ENCODE assay signal across 15 cellular contexts in the genomic region with DNA sequence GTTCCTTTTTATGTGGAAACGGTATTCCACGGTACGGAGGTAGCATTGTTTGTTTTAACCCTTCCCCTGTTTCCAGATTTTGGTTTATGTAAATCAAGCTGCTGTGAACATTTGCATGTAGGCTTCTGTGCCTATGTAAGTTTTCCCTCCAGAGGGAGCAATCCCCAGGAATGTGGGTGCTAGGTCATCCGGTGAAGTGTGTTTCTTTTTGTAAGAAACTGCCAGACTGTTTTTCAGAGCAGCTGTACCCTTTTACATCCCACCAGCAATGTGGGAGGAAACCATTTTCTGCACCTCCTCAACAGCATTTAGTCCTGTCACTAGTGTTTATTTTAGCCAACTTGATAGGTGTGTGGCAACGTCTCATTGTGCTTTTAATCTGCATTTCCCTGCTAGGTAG.
"Had no signal": no experiment of that assay in that cellular context is flagged by ENCODE, and none has a peak within 500 bp of the region (broad histone marks: within the 10 kb centered on the region; RNA-seq: fewer than 3 reads in every experiment).

No MANE protein-coding gene starts in this region.

- H2AFZ ChIP-seq: hepatocyte had no signal

- ATAC-seq: activated T-helper 17 cell treated with anti-CD3 and anti-CD28 coated beads, Interleukin-2, amount 50 U/mL, for 72 hours; lower lobe of right lung; pancreas had no signal

- H3K4me2 ChIP-seq: hepatocyte had no signal

- H3K36me3 Mint-ChIP-seq: mesothelial cell of epicardium had no signal

- H3K27ac ChIP-seq: colonic mucosa, hepatocyte, lower lobe of right lung, pancreas, upper lobe of left lung had no signal

- H3K36me3 ChIP-seq: colonic mucosa, lower lobe of right lung, pancreas, upper lobe of left lung had no signal

- DNase-seq: activated CD4-positive, alpha-beta T cell treated with anti-CD3 and anti-CD28 coated beads for 48 hours; activated naive CD4-positive, alpha-beta T cell treated with anti-CD3 and anti-CD28 coated beads for 36 hours; colonic mucosa; effector CD8-positive, alpha-beta T cell; erythroblast; kidney glomerular epithelial cell; lower lobe of right lung; pancreas; stimulated activated CD4-positive, alpha-beta T cell treated with anti-CD3 and anti-CD28 coated beads, Interleukin-2, amount 100 ng/mL, for 48 hours; stimulated activated naive CD4-positive, alpha-beta T cell treated with Interleukin-2 at 50 U/mL for 16 hours; T1000; upper lobe of left lung had no signal

- H3K27me3 ChIP-seq: colonic mucosa, hepatocyte, pancreas, upper lobe of left lung had no signal

- H3K4me1 ChIP-seq: colonic mucosa, lower lobe of right lung, pancreas, upper lobe of left lung had no signal

- H3K9me3 Mint-ChIP-seq: activated naive CD4-positive, alpha-beta T cell treated with anti-CD3 and anti-CD28 coated beads for 36 hours had no signal

- H3K9me3 ChIP-seq: colonic mucosa, lower lobe of right lung, pancreas, upper lobe of left lung had no signal

- H3K4me1 Mint-ChIP-seq: mesothelial cell of epicardium had no signal

- H3K79me2 ChIP-seq: hepatocyte had no signal

- H3K4me3 Mint-ChIP-seq: activated naive CD4-positive, alpha-beta T cell treated with anti-CD3 and anti-CD28 coated beads for 36 hours; activated T-helper 17 cell treated with anti-CD3 and anti-CD28 coated beads, Interleukin-2, amount 50 U/mL, for 72 hours; mesothelial cell of epicardium had no signal

- FAIRE-seq: pancreas had no signal

- H3K27ac Mint-ChIP-seq: activated naive CD4-positive, alpha-beta T cell treated with anti-CD3 and anti-CD28 coated beads for 36 hours; activated T-helper 17 cell treated with anti-CD3 and anti-CD28 coated beads, Interleukin-2, amount 50 U/mL, for 72 hours; mesothelial cell of epicardium had no signal

- H3K4me3 ChIP-seq: colonic mucosa, hepatocyte, lower lobe of right lung, pancreas, upper lobe of left lung had no signal
